24 cellular contexts compared by ENCODE assay signal in genomic region chr13:44912617-44913016, GRCh38.
"Had no signal": no experiment of that assay in that cellular context is flagged by ENCODE, and none has a peak within 500 bp of the region (broad histone marks: within the 10 kb centered on the region; RNA-seq: fewer than 3 reads in every experiment).

No MANE protein-coding gene starts in this region.

- H3K27ac ChIP-seq: RWPE1 had no signal

- ATAC-seq: Panc1, PC-3 had no signal

- H3K4me2 ChIP-seq: SK-N-SH had no signal

- H3K36me3 ChIP-seq: MG63 had no signal

- DNase-seq: IMR-90, Karpas-422, KG1, MG63, NCI-H1092, NCI-H1105 treated with DMSO at 0.1 percent for 48 hours, NCI-H1417 treated with DMSO at 0.1 percent for 48 hours, NCI-H146, NCI-H1694 treated with DMSO at 0.1 percent for 48 hours, NCI-H1930, NCI-H2081, NCI-H2107, NCI-H2171 treated with DMSO at 0.1 percent for 48 hours, NCI-H345, NCI-H446 treated with DMSO at 0.1 percent for 48 hours, NCI-H524 treated with DMSO at 0.1 percent for 48 hours, NCI-H69, NCI-H774, PC-3, SHP77, SK-N-SH, SW 1271 had no signal

- H3K4me3 ChIP-seq: MG63 had no signal

- H3K9me3 ChIP-seq: SK-N-SH had no signal

- H3K9ac ChIP-seq: SK-N-SH had no signal

- H3K27me3 ChIP-seq: MG63 had no signal
